In the genomic region with DNA sequence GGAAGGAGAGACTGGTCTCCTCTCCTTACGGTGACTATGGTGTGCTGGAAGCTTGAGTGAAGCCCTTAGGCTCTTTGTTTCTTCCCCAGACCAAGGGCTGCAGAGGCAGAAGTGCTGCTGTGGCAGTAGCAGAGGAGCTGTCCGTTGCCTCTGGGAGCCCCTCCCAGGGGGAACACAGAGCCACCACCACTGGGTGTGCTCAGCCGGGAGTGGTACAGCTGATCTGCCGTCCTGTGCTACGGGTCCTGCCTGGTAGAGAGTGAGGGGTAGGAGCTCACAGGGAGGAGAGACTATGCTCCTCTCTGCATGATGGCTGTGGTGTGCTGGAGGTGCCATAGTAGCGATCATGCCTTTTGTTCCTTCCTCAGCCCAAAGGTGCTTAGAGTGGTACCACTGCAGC, we compare ENCODE assay signal across 27 cellular contexts.
"Had no signal": no experiment of that assay in that cellular context is flagged by ENCODE, and none has a peak within 500 bp of the region (broad histone marks: within the 10 kb centered on the region; RNA-seq: fewer than 3 reads in every experiment).

No MANE protein-coding gene starts in this region.

- H3K36me3 Mint-ChIP-seq: mesothelial cell of epicardium, naive B cell had no signal

- H3K27ac ChIP-seq: esophagus squamous epithelium, heart right ventricle, psoas muscle, skin epidermis, transverse colon had no signal

- H3K36me3 ChIP-seq: esophagus squamous epithelium, heart right ventricle, transverse colon had no signal

- H3K27me3 ChIP-seq: esophagus squamous epithelium, heart right ventricle, transverse colon had no signal

- H3K4me3 ChIP-seq: esophagus squamous epithelium, heart right ventricle, lung, mucosa of descending colon, psoas muscle, skin epidermis, transverse colon had no signal

- H3K4me3 Mint-ChIP-seq: effector memory CD8-positive, alpha-beta T cell; mesothelial cell of epicardium; naive B cell; natural killer cell treated with Interleukin-12 subunit alpha and Interleukin-12 subunit beta and Interleukin-15 and Interleukin-18, amount 100 ng/mL, for 72 hours; neural crest cell had no signal

- DNase-seq: caudate nucleus; cerebellar nuclear complex; cortex of kidney; effector memory CD8-positive, alpha-beta T cell; erythroblast; esophagus squamous epithelium; foreskin melanocyte; glutamatergic neuron; heart right ventricle; hippocampal formation; kidney; mesenchymal stem cell; mucosa of descending colon; naive B cell; nucleus accumbens; psoas muscle; stimulated activated CD4-positive, alpha-beta T cell treated with anti-CD3 and anti-CD28 coated beads, Interleukin-15, amount 100 ng/mL, for 24 hours; stimulated activated CD4-positive, alpha-beta T cell treated with anti-CD3 and anti-CD28 coated beads, Interleukin-2, amount 100 ng/mL, for 48 hours; stimulated activated naive CD4-positive, alpha-beta T cell treated with Interleukin-2 at 50 U/mL for 16 hours; transverse colon had no signal

- H3K4me1 Mint-ChIP-seq: mesothelial cell of epicardium, naive B cell, neural crest cell had no signal

- FAIRE-seq: endometrium, kidney had no signal

- H3K9me3 ChIP-seq: esophagus squamous epithelium, mucosa of descending colon, transverse colon had no signal

- H3K27me3 Mint-ChIP-seq: effector memory CD8-positive, alpha-beta T cell; naive B cell; natural killer cell treated with Interleukin-12 subunit alpha and Interleukin-12 subunit beta and Interleukin-15 and Interleukin-18, amount 100 ng/mL, for 72 hours had no signal

- H3K27ac Mint-ChIP-seq: effector memory CD8-positive, alpha-beta T cell; mesothelial cell of epicardium; naive B cell; natural killer cell treated with Interleukin-12 subunit alpha and Interleukin-12 subunit beta and Interleukin-15 and Interleukin-18, amount 100 ng/mL, for 72 hours had no signal

- H3K4me1 ChIP-seq: esophagus squamous epithelium, heart right ventricle, psoas muscle, transverse colon had no signal

- ATAC-seq: effector memory CD8-positive, alpha-beta T cell; left lobe of liver; mucosa of descending colon had no signal
